Comparison of ENCODE assay signal across 8 cellular contexts in the genomic region with DNA sequence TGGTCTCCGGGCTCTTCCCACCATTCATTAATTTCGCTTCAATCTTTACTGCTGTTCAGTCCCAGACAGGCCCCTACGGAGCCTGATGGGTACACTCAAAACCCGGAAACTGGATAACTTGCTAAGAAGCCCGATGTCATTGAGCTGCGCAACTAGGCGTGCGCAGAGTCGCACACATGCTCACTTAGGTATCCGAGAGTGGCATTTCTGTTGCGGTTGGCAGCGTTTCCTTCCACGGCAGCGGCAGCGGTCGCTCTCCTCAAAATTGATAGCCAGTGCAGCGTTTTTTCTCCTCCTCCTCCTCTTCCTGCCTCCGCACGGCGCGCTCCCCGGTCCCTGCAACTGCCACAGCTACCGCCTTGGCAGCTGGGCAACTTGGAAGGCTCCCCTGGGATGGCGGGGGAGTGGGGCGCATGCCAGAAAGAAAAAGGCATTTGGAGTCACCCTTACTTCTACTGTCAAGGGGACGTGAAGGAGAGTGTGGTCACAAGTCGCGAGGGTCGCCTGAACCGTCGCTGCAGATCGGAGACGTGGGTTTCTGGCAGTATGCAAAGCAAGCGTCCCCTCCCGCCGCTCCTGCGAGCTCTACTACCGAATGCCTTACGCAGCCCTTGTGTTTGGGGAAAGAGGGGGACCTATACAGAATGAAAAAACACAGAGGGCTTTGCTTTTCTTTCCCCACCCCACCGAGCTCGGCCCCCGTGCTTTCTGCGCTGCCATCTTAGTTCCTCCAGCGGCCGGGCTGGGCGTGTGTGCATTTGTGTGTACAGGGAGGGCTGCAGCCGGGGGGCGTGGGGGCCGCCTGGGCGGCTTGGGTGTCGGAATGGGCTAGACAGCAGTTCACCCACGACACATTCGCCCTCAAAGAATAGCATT. TPM values are rescaled to one million over a fixed set of nuclear protein-coding genes. Genes with fewer than 3 reads are reported as not detected.
A peak's percentile ranks its signal among the peaks of the same experiment; 100 is the strongest.
DNase-seq lines count a peak whose midpoint lies in the region; ATAC-seq and TF ChIP-seq lines count a peak whose summit lies in the region.

No MANE protein-coding gene starts in this region.

- H3K4me1 ChIP-seq in ovary (ENCODE audit: insufficient read depth) (peaks cover 1% of the 10 kb centered on the region), thyroid gland (peaks cover 6 to 11% of the 10 kb centered on the region in 2 donors)

- H3K9me3 Mint-ChIP-seq in activated naive CD8-positive, alpha-beta T cell treated with anti-CD3 and anti-CD28 coated beads for 36 hours = no peaks in the 10 kb centered on the region

- H3K27ac ChIP-seq in ovary (peak overlapping the region; percentile 72 to 79), thyroid gland (peak overlapping the region; percentile 76 to 91 (median 87))

- H3K27me3 ChIP-seq in ovary (no peaks in the 10 kb centered on the region), thyroid gland (no peaks in the 10 kb centered on the region)

- peak overlapping the region; percentile 91 for H3K4me3 Mint-ChIP-seq in activated naive CD8-positive, alpha-beta T cell treated with anti-CD3 and anti-CD28 coated beads for 36 hours

- peak; percentile 60 for DNase-seq in NCI-H1105 (lab: John Stamatoyannopoulos, UW)
- peak; percentile 96 for DNase-seq in SKM-1 (lab: John Stamatoyannopoulos, UW; ENCODE audit: unreplicated experiment)
- DNase-seq in activated naive CD8-positive, alpha-beta T cell treated with anti-CD3 and anti-CD28 coated beads for 36 hours = peak; percentile 90
- peak; percentile 92 for DNase-seq in Right ventricle myocardium superior
- peak; percentile 64 to 78 (median 76) for DNase-seq in ovary
- peak; percentile 92 to 93 for DNase-seq in thyroid gland

- TF ChIP-seq CTCF in ovary (IDR thresholded peaks at IDR 0.05) = no peak
- TF ChIP-seq CTCF in thyroid gland (IDR thresholded peaks at IDR 0.05) = no peak

- H3K9me3 ChIP-seq in ovary = no peaks in the 10 kb centered on the region
- no peaks in the 10 kb centered on the region for H3K9me3 ChIP-seq in thyroid gland

- TF ChIP-seq EP300 in ovary (IDR thresholded peaks at IDR 0.05) = no peak

- ATAC-seq in HG02642 (IDR thresholded peaks at IDR 0.05; ENCODE audit: poor library complexity, unreplicated experiment) = peak; percentile 63
- peak; percentile 86 for ATAC-seq in Right ventricle myocardium superior (ENCODE audit: poor library complexity)

- no peaks in the 10 kb centered on the region for H3K27me3 Mint-ChIP-seq in activated naive CD8-positive, alpha-beta T cell treated with anti-CD3 and anti-CD28 coated beads for 36 hours

- peaks cover 8% of the 10 kb centered on the region for H3K36me3 Mint-ChIP-seq in activated naive CD8-positive, alpha-beta T cell treated with anti-CD3 and anti-CD28 coated beads for 36 hours

- H3K27ac Mint-ChIP-seq in activated naive CD8-positive, alpha-beta T cell treated with anti-CD3 and anti-CD28 coated beads for 36 hours = peak overlapping the region; percentile 92

- intact Hi-C loops in Right ventricle myocardium superior (cut with DNase I) = no loop called here
- intact Hi-C loops in ovary (cut with DNase I) = loop anchor here in 1 of 4 donors (10.0 kb wide), 1 partner anchor 305 kb away; the partner anchor contains the start of gene FBXL3
- intact Hi-C loops in thyroid gland (cut with DNase I) = loop anchor here (10.0 kb wide), 1 partner anchor 145 kb away; no protein-coding TSS in a partner anchor

- H3K4me3 ChIP-seq in ovary (peak overlapping the region; percentile 77), thyroid gland (replicated peaks in 1 of 3) (peak overlapping the region; percentile 48 to 71 (median 69))

- H3K36me3 ChIP-seq in ovary (no peaks in the 10 kb centered on the region), thyroid gland (no peaks in the 10 kb centered on the region)

- 0% methylated on average over 53 of the region's 53 CpGs for WGBS in ovary, 3 donors
- WGBS in thyroid gland, 2 donors = 0% methylated on average over 42 to 49 of the region's 53 CpGs

- TF ChIP-seq POLR2A in GM10847 (IDR thresholded peaks at IDR 0.05; ENCODE audit: extremely low read depth, insufficient read length) (peak; percentile 66), ovary (IDR thresholded peaks at IDR 0.05) (peak; percentile 46), thyroid gland (IDR thresholded peaks at IDR 0.05) (peak in 1 of 2 donors; percentile 75)

- peaks cover 23% of the 10 kb centered on the region for H3K4me1 Mint-ChIP-seq in activated naive CD8-positive, alpha-beta T cell treated with anti-CD3 and anti-CD28 coated beads for 36 hours

RNA-seq across cellular contexts. Expression of gene MYCBP2, which starts 2.5 kb away (rescaled TPM):
- total RNA-seq in activated naive CD8-positive, alpha-beta T cell treated with anti-CD3 and anti-CD28 coated beads for 36 hours = 10 to 100 TPM; 89.5 to 94.2 TPM
- total RNA-seq in Right ventricle myocardium superior = 43.7 TPM
- 100 to 1,000 TPM in 5 of 7 donors, 10 to 100 TPM in 2; 83.0 to 145 (median 102) TPM for total RNA-seq in ovary
- polyA plus RNA-seq in ovary = 10 to 100 TPM; 45.6 to 61.3 TPM
- 100 to 1,000 TPM; 115 to 165 (median 131) TPM for total RNA-seq in thyroid gland

Comparison
In these comparisons a context has a peak if more than half of its experiments do, and no peak if none do; other contexts are left out.
1. Peak in every context shown above with its lines: DNase-seq, ATAC-seq, H3K4me3 ChIP-seq and H3K27ac ChIP-seq.